12 cellular contexts compared by ENCODE assay signal in the genomic region with DNA sequence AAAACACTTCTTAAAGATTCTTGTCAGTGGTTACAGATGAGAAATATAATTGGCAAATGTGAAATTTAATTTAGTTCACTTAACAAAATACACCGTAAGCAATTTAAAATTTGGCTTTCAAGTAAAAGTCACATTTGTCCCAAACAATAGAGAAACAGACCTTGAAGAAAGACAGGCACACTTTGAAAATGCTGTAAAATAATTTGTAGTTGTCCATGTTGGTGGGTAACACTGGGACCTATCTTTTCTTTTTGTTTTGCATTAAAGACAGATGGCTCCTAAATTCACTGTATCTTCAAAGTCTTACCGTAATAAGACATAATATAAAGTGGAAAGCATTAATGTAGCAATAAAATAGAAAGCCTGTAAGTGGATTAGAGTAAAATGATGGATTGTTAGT. TPM values are rescaled to one million over a fixed set of nuclear protein-coding genes. Genes with fewer than 3 reads are reported as not detected.
DNase-seq lines count a peak whose midpoint lies in the region; ATAC-seq, FAIRE-seq and TF ChIP-seq lines count a peak whose summit lies in the region.
"Had no signal": no experiment of that assay in that cellular context is flagged by ENCODE, and none has a peak within 500 bp of the region (broad histone marks: within the 10 kb centered on the region; RNA-seq: fewer than 3 reads in every experiment).

No MANE protein-coding gene starts in this region.

- no peaks in the 10 kb centered on the region for H3K9me3 Mint-ChIP-seq in stimulated activated naive CD8-positive, alpha-beta T cell treated with anti-CD3 and anti-CD28 coated beads, Interleukin-15, Interleukin-2, amounts not matched to agents 100 ng/mL and 50 ng/mL, for 24 hours
- no peaks in the 10 kb centered on the region for H3K9me3 Mint-ChIP-seq in natural killer cell treated with Interleukin-12 subunit alpha and Interleukin-12 subunit beta and Interleukin-15 and Interleukin-18, amount 100 ng/mL, for 72 hours

- H3K27ac Mint-ChIP-seq in stimulated activated naive CD8-positive, alpha-beta T cell treated with anti-CD3 and anti-CD28 coated beads, Interleukin-15, Interleukin-2, amounts not matched to agents 100 ng/mL and 50 ng/mL, for 24 hours = peak overlapping the region; percentile 94
- peak overlapping the region; percentile 87 to 94 for H3K27ac Mint-ChIP-seq in natural killer cell treated with Interleukin-12 subunit alpha and Interleukin-12 subunit beta and Interleukin-15 and Interleukin-18, amount 100 ng/mL, for 72 hours
- H3K27ac Mint-ChIP-seq: CD14-positive monocyte had no signal

- RAD21 ChIA-PET in GM12878 (lab: Charles Lee; ENCODE audit: unreplicated experiment) = interaction anchor here (0.9 to 3.8 kb wide), 5 partner anchors 79 to 279 kb away, joined by 3 to 33 read pairs (median 4); no protein-coding TSS in a partner anchor

- TF ChIP-seq CTCF in GM12878 (IDR thresholded peaks at IDR 0.05 in 2 of 3, conservative IDR thresholded peaks at IDR 0.05 in 1 of 3; ENCODE audit: control insufficient read depth in 2 of 3, extremely low read depth in 1 of 3, insufficient read depth in 1 of 3, low read depth in 3 of 3, low read length in 3 of 3) = no peak

- H3K27me3 Mint-ChIP-seq in stimulated activated naive CD8-positive, alpha-beta T cell treated with anti-CD3 and anti-CD28 coated beads, Interleukin-15, Interleukin-2, amounts not matched to agents 100 ng/mL and 50 ng/mL, for 24 hours = no peaks in the 10 kb centered on the region
- no peaks in the 10 kb centered on the region for H3K27me3 Mint-ChIP-seq in natural killer cell treated with Interleukin-12 subunit alpha and Interleukin-12 subunit beta and Interleukin-15 and Interleukin-18, amount 100 ng/mL, for 72 hours

- peaks cover 63% of the 10 kb centered on the region for H3K79me2 ChIP-seq in GM12878 (ENCODE audit: control insufficient read depth, insufficient read depth, low read length)

- CTCF ChIA-PET in GM12878 (lab: Yijun Ruan, JAX) = interaction anchor here (0.6 to 4.6 kb wide), 20 partner anchors 9 to 280 kb away, joined by 3 to 42 read pairs (median 4); a partner anchor contains a TSS

- POLR2A ChIA-PET in GM12878 (lab: Charles Lee) = interaction anchor here (0.7 to 1.8 kb wide), 4 partner anchors 11 to 118 kb away, joined by 3 to 5 read pairs (median 4); no protein-coding TSS in a partner anchor

- no peak for TF ChIP-seq RAD21 in GM12878 (IDR thresholded peaks at IDR 0.05; ENCODE audit: insufficient read depth, low read depth, low read length)

- H3K9ac ChIP-seq in GM12878 (ENCODE audit: control insufficient read depth, insufficient read depth, low read length) = peak overlapping the region; percentile 88

- 94% methylated on average over 2 of the region's 2 CpGs for WGBS in GM12878 (ENCODE audit: insufficient coverage, insufficient replicate concordance, low lambda C conversion rate, missing lambda C conversion rate)

- in situ Hi-C loops in GM12878 (cut with MboI) = no loop called here

- no peak for DNase-seq in stimulated activated naive CD8-positive, alpha-beta T cell treated with anti-CD3 and anti-CD28 coated beads, Interleukin-15, Interleukin-2, amounts not matched to agents 100 U/mL and 50 U/mL, for 24 hours
- DNase-seq in GM12878 (ENCODE audit: low read depth, low spot score) (no peak), HTR-8/SVneo (ENCODE audit: insufficient read length, low spot score) (no peak), epidermal melanocyte (ENCODE audit: insufficient read length, low spot score) (no peak), NCI-H345 (lab: John Stamatoyannopoulos, UW) (no peak)
- DNase-seq in natural killer cell treated with Interleukin-12 subunit alpha and Interleukin-12 subunit beta and Interleukin-15 and Interleukin-18, amount 100 ng/mL, for 72 hours (ENCODE audit: low spot score) = no peak
- DNase-seq: foreskin melanocyte, NCI-H1436, T-helper 9 cell had no signal

- intact Hi-C loops in GM12878 (cut with micrococcal nuclease; ENCODE audit: unreplicated experiment) = no loop called here

- H3K9me3 ChIP-seq in GM12878 (replicated peaks; ENCODE audit: control insufficient read depth, insufficient read depth, low read length) = no peaks in the 10 kb centered on the region

- no peak overlapping the region for H2AFZ ChIP-seq in GM12878 (ENCODE audit: control insufficient read depth, low read depth, low read length)

- peaks cover 26% of the 10 kb centered on the region for H3K4me1 ChIP-seq in GM12878 (ENCODE audit: control insufficient read depth, insufficient read depth, low read length)

- no peak for TF ChIP-seq EP300 in GM12878 (IDR thresholded peaks at IDR 0.05; ENCODE audit: borderline replicate concordance in 1 of 2, control insufficient read depth in 1 of 2, low read depth in 2 of 2, low read length in 2 of 2)

- H3K36me3 ChIP-seq in GM12878 (ENCODE audit: control insufficient read depth in 2 of 2, insufficient read depth in 2 of 2, low read length in 1 of 2) = no peaks in the 10 kb centered on the region

- H3K4me2 ChIP-seq in GM12878 (ENCODE audit: control insufficient read depth, insufficient read depth) = peak overlapping the region; percentile 15; the same call in 1 of the 2 replicates

- peaks cover 76% of the 10 kb centered on the region for H3K4me1 Mint-ChIP-seq in stimulated activated naive CD8-positive, alpha-beta T cell treated with anti-CD3 and anti-CD28 coated beads, Interleukin-15, Interleukin-2, amounts not matched to agents 100 ng/mL and 50 ng/mL, for 24 hours (ENCODE audit: low read depth)
- H3K4me1 Mint-ChIP-seq in natural killer cell treated with Interleukin-12 subunit alpha and Interleukin-12 subunit beta and Interleukin-15 and Interleukin-18, amount 100 ng/mL, for 72 hours (ENCODE audit: low read depth in 2 of 2) = peaks cover 47 to 66% of the 10 kb centered on the region in 2 donors

- no TSS peak for BruUV-seq in GM12878 (replicated peaks; lab: Mats Ljungman, UMichigan)

- ATAC-seq in stimulated activated naive CD8-positive, alpha-beta T cell treated with anti-CD3 and anti-CD28 coated beads, Interleukin-15, Interleukin-2, amounts not matched to agents 100 U/mL and 50 U/mL, for 24 hours = no peak
- ATAC-seq in GM12878 (no peak), GM21381 (IDR thresholded peaks at IDR 0.05; ENCODE audit: unreplicated experiment) (no peak)
- ATAC-seq in natural killer cell treated with Interleukin-12 subunit alpha and Interleukin-12 subunit beta and Interleukin-15 and Interleukin-18, amount 100 ng/mL, for 72 hours = no peak

- H3K36me3 Mint-ChIP-seq in stimulated activated naive CD8-positive, alpha-beta T cell treated with anti-CD3 and anti-CD28 coated beads, Interleukin-15, Interleukin-2, amounts not matched to agents 100 ng/mL and 50 ng/mL, for 24 hours (ENCODE audit: low read depth) = peaks cover 5% of the 10 kb centered on the region
- no peaks in the 10 kb centered on the region for H3K36me3 Mint-ChIP-seq in natural killer cell treated with Interleukin-12 subunit alpha and Interleukin-12 subunit beta and Interleukin-15 and Interleukin-18, amount 100 ng/mL, for 72 hours

- H3K4me3 Mint-ChIP-seq in stimulated activated naive CD8-positive, alpha-beta T cell treated with anti-CD3 and anti-CD28 coated beads, Interleukin-15, Interleukin-2, amounts not matched to agents 100 ng/mL and 50 ng/mL, for 24 hours = peak overlapping the region; percentile 80
- H3K4me3 Mint-ChIP-seq in natural killer cell treated with Interleukin-12 subunit alpha and Interleukin-12 subunit beta and Interleukin-15 and Interleukin-18, amount 100 ng/mL, for 72 hours = peak overlapping the region; percentile 76

- H3K4me3 ChIP-seq in GM12878 = no peak overlapping the region; the same call in 1 of the 2 replicates

- no peak for FAIRE-seq in GM12878 (lab: Jason Lieb, UNC)
- no peak for FAIRE-seq in HTR-8/SVneo (lab: Jason Lieb, UNC)

- SMC1A ChIA-PET in GM12878 (lab: Charles Lee; ENCODE audit: uncharacterized antibody, unreplicated experiment) = interaction anchor here (2.1 to 5.3 kb wide), 3 partner anchors 61 to 98 kb away, joined by 6 to 28 read pairs (median 7); no protein-coding TSS in a partner anchor

- no peak for TF ChIP-seq POLR2A in GM12878 (IDR thresholded peaks at IDR 0.05; ENCODE audit: low read depth, low read length)

- peak overlapping the region; percentile 95; the same call in 1 of the 2 replicates for H3K27ac ChIP-seq in GM12878 (ENCODE audit: control insufficient read depth, insufficient read depth)

- no peaks in the 10 kb centered on the region for H4K20me1 ChIP-seq in GM12878 (ENCODE audit: control insufficient read depth, insufficient read depth)

- H3K27me3 ChIP-seq in GM12878 (replicated peaks in 1 of 2; ENCODE audit: control insufficient read depth in 2 of 2, insufficient read depth in 2 of 2, low read length in 1 of 2) = no peaks in the 10 kb centered on the region

RNA-seq across cellular contexts. Expression of a gene that starts 3.3 kb away (rescaled TPM):
- total RNA-seq in GM12878 (2013; cell fraction: nucleolus; rRNA removed) = 11.5 and 12.2 TPM in 2 replicates
- 15.3 and 15.6 TPM in 2 replicates for total RNA-seq in GM12878 (2014; rRNA removed)
- total RNA-seq in GM12878 (2014; rRNA removed; fragmentation: Illumina TruSeq; extraction: Trizol) = 13.4 and 14.1 TPM in 2 replicates
- 20.7 and 21.4 TPM in 2 replicates for total RNA-seq in GM12878 (2021)
- 7.6 TPM for polyA plus RNA-seq in GM12878 (2011; ENCODE audit: low read depth)
- 2.8 and 4.0 TPM in 2 replicates for polyA plus RNA-seq in GM12878 (2011; rRNA removed)
- polyA plus RNA-seq in GM12878 (2011; cell fraction: cytosol; rRNA removed) = 3.7 and 3.9 TPM in 2 replicates
- 7.0 and 7.8 TPM in 2 replicates for polyA plus RNA-seq in GM12878 (2011; cell fraction: nucleus; rRNA removed)
- polyA plus RNA-seq in GM12878 (2012) = 13.7 and 16.7 TPM in 2 replicates
- 21.3 and 22.1 TPM in 2 replicates for polyA plus RNA-seq in GM12878 (2014; fragmentation: Illumina TruSeq; extraction: Trizol)
- under 1 TPM; 0.11 to 0.86 TPM for polyA plus RNA-seq in GM12878 (2014; fragmentation: Nextera tagmentation; extraction: Ambion mirVana)
- polyA plus RNA-seq in GM12878 (2014; rRNA removed) = 13.4 and 13.9 TPM in 2 replicates
- 1 to 10 TPM; 5.7 to 6.7 TPM for polyA plus RNA-seq in GM12878 (2016; fragmentation: Nextera tagmentation; extraction: Ambion mirVana)
- polyA minus RNA-seq in GM12878 (2011; rRNA and poly(A)+ RNA removed) = 2.6 and 3.5 TPM in 2 replicates
- polyA minus RNA-seq in GM12878 (2011; cell fraction: cytosol; rRNA and poly(A)+ RNA removed) = 1.3 and 1.9 TPM in 2 replicates
- 2.4 and 3.3 TPM in 2 replicates for polyA minus RNA-seq in GM12878 (2011; cell fraction: nucleus; rRNA and poly(A)+ RNA removed)
- 10 to 100 TPM; 11.1 to 16.2 TPM for total RNA-seq in natural killer cell treated with Interleukin-12 subunit alpha and Interleukin-12 subunit beta and Interleukin-15 and Interleukin-18, amount 100 ng/mL, for 72 hours

RNA-seq across cellular contexts. Expression of a gene that starts 32.0 kb away (rescaled TPM):
- 46.3 and 60.4 TPM in 2 replicates for total RNA-seq in GM12878 (2013; cell fraction: nucleolus; rRNA removed)
- total RNA-seq in GM12878 (2014; rRNA removed) = 334 and 363 TPM in 2 replicates
- 240 and 248 TPM in 2 replicates for total RNA-seq in GM12878 (2014; rRNA removed; fragmentation: Illumina TruSeq; extraction: Trizol)
- total RNA-seq in GM12878 (2021) = 195 TPM in 2 replicates
- 110 TPM for polyA plus RNA-seq in GM12878 (2011; ENCODE audit: low read depth)
- polyA plus RNA-seq in GM12878 (2011; rRNA removed) = 463 and 554 TPM in 2 replicates
- 198 and 231 TPM in 2 replicates for polyA plus RNA-seq in GM12878 (2011; cell fraction: cytosol; rRNA removed)
- 171 and 180 TPM in 2 replicates for polyA plus RNA-seq in GM12878 (2011; cell fraction: nucleus; rRNA removed)
- polyA plus RNA-seq in GM12878 (2012) = 130 and 177 TPM in 2 replicates
- polyA plus RNA-seq in GM12878 (2014; fragmentation: Illumina TruSeq; extraction: Trizol) = 262 and 272 TPM in 2 replicates
- 1,000 to 10,000 TPM in 1 of 2 experiments, 100 to 1,000 TPM in 1; 827 to 1,431 TPM for polyA plus RNA-seq in GM12878 (2014; fragmentation: Nextera tagmentation; extraction: Ambion mirVana)
- 254 and 258 TPM in 2 replicates for polyA plus RNA-seq in GM12878 (2014; rRNA removed)
- 100 to 1,000 TPM; 631 to 689 TPM for polyA plus RNA-seq in GM12878 (2016; fragmentation: Nextera tagmentation; extraction: Ambion mirVana)
- 268 and 279 TPM in 2 replicates for polyA minus RNA-seq in GM12878 (2011; rRNA and poly(A)+ RNA removed)
- polyA minus RNA-seq in GM12878 (2011; cell fraction: cytosol; rRNA and poly(A)+ RNA removed) = 55.9 and 72.6 TPM in 2 replicates
- polyA minus RNA-seq in GM12878 (2011; cell fraction: nucleus; rRNA and poly(A)+ RNA removed) = 53.2 and 79.4 TPM in 2 replicates
- total RNA-seq in natural killer cell treated with Interleukin-12 subunit alpha and Interleukin-12 subunit beta and Interleukin-15 and Interleukin-18, amount 100 ng/mL, for 72 hours = 100 to 1,000 TPM; 137 to 144 TPM

RNA-seq across cellular contexts. Expression of a gene that starts 45.1 kb away (rescaled TPM):
- 17.9 and 30.9 TPM in 2 replicates for total RNA-seq in GM12878 (2013; cell fraction: nucleolus; rRNA removed)
- total RNA-seq in GM12878 (2014; rRNA removed) = 41.7 and 44.9 TPM in 2 replicates
- 37.8 and 40.7 TPM in 2 replicates for total RNA-seq in GM12878 (2014; rRNA removed; fragmentation: Illumina TruSeq; extraction: Trizol)
- total RNA-seq in GM12878 (2021) = 39.7 and 45.3 TPM in 2 replicates
- polyA plus RNA-seq in GM12878 (2011; ENCODE audit: low read depth) = 22.3 TPM
- polyA plus RNA-seq in GM12878 (2011; rRNA removed) = 40.7 and 48.5 TPM in 2 replicates
- 31.6 and 32.4 TPM in 2 replicates for polyA plus RNA-seq in GM12878 (2011; cell fraction: cytosol; rRNA removed)
- polyA plus RNA-seq in GM12878 (2011; cell fraction: nucleus; rRNA removed) = 39.3 and 40.6 TPM in 2 replicates
- polyA plus RNA-seq in GM12878 (2012) = 21.5 and 27.6 TPM in 2 replicates
- 45.9 and 81.1 TPM in 2 replicates for polyA plus RNA-seq in GM12878 (2014; fragmentation: Illumina TruSeq; extraction: Trizol)
- polyA plus RNA-seq in GM12878 (2014; fragmentation: Nextera tagmentation; extraction: Ambion mirVana) = 100 to 1,000 TPM in 1 of 2 experiments, 10 to 100 TPM in 1; 71.9 to 111 TPM
- polyA plus RNA-seq in GM12878 (2014; rRNA removed) = 51.8 and 54.4 TPM in 2 replicates
- 10 to 100 TPM; 58.1 to 61.2 TPM for polyA plus RNA-seq in GM12878 (2016; fragmentation: Nextera tagmentation; extraction: Ambion mirVana)
- polyA minus RNA-seq in GM12878 (2011; rRNA and poly(A)+ RNA removed) = 22.2 and 24.2 TPM in 2 replicates
- 10.5 and 13.4 TPM in 2 replicates for polyA minus RNA-seq in GM12878 (2011; cell fraction: cytosol; rRNA and poly(A)+ RNA removed)
- 7.7 and 16.3 TPM in 2 replicates for polyA minus RNA-seq in GM12878 (2011; cell fraction: nucleus; rRNA and poly(A)+ RNA removed)
- total RNA-seq in natural killer cell treated with Interleukin-12 subunit alpha and Interleukin-12 subunit beta and Interleukin-15 and Interleukin-18, amount 100 ng/mL, for 72 hours = 10 to 100 TPM; 22.4 to 48.0 TPM
